In genomic region chr5:32506251-32506661, GRCh38 we compare ENCODE assay signal across 10 cellular contexts.
DNase-seq lines count a peak whose midpoint lies in the region; ATAC-seq, FAIRE-seq and TF ChIP-seq lines count a peak whose summit lies in the region.
"Had no signal": no experiment of that assay in that cellular context is flagged by ENCODE, and none has a peak within 500 bp of the region (broad histone marks: within the 10 kb centered on the region; RNA-seq: fewer than 3 reads in every experiment).

No MANE protein-coding gene starts in this region.

- H4K20me1 ChIP-seq in astrocyte (ENCODE audit: insufficient read depth, low read length) = no peaks in the 10 kb centered on the region
- no peaks in the 10 kb centered on the region for H4K20me1 ChIP-seq in keratinocyte (ENCODE audit: control insufficient read depth, extremely low read depth, insufficient read depth, low read length)

- H3K4me2 ChIP-seq in astrocyte (ENCODE audit: low read length) (peak overlapping the region; percentile 72), keratinocyte (ENCODE audit: control insufficient read depth, extremely low read depth, insufficient read depth, low read depth, low read length) (peak overlapping the region; percentile 56)

- H3K4me3 Mint-ChIP-seq in astrocyte (ENCODE audit: unreplicated experiment) (no peak overlapping the region), type B pancreatic cell (peak overlapping the region; percentile 26)
- H3K4me3 Mint-ChIP-seq in activated T-helper 17 cell treated with anti-CD3 and anti-CD28 coated beads, Interleukin-2, amount 50 U/mL, for 72 hours = no peak overlapping the region

- H3K27me3 ChIP-seq in astrocyte (ENCODE audit: insufficient read depth, low read length) = peaks cover 3% of the 10 kb centered on the region
- peaks cover 2% of the 10 kb centered on the region for H3K27me3 ChIP-seq in keratinocyte (ENCODE audit: control insufficient read depth, extremely low read depth, insufficient read depth, low read length)
- H3K27me3 ChIP-seq in left lung = peaks cover 0 to 38% of the 10 kb centered on the region in 2 donors
- no peaks in the 10 kb centered on the region for H3K27me3 ChIP-seq in ovary
- H3K27me3 ChIP-seq: SJSA1 had no signal

- H3K27me3 Mint-ChIP-seq in astrocyte (ENCODE audit: low read depth, unreplicated experiment) (peaks cover 17% of the 10 kb centered on the region), type B pancreatic cell (peaks cover 20% of the 10 kb centered on the region)
- peaks cover 5% of the 10 kb centered on the region for H3K27me3 Mint-ChIP-seq in activated T-helper 17 cell treated with anti-CD3 and anti-CD28 coated beads, Interleukin-2, amount 50 U/mL, for 72 hours

- TF ChIP-seq CTCF in astrocyte (IDR thresholded peaks at IDR 0.05; ENCODE audit: insufficient read depth, low read depth, low read length) (no peak), keratinocyte (optimal IDR thresholded peaks at IDR 0.05 in 1 of 3, IDR thresholded peaks at IDR 0.05 in 1 of 3, conservative IDR thresholded peaks at IDR 0.05 in 1 of 3; ENCODE audit: extremely low read depth in 1 of 3, insufficient read depth in 2 of 3, low read length in 3 of 3) (no peak), type B pancreatic cell (conservative IDR thresholded peaks at IDR 0.05) (no peak), left lung (IDR thresholded peaks at IDR 0.05) (no peak), ovary (IDR thresholded peaks at IDR 0.05) (no peak)

- H3K36me3 ChIP-seq in astrocyte (ENCODE audit: insufficient read depth, low read length) (no peaks in the 10 kb centered on the region), keratinocyte (ENCODE audit: control insufficient read depth in 2 of 2, extremely low read depth in 1 of 2, insufficient read depth in 2 of 2, low read length in 2 of 2) (no peaks in the 10 kb centered on the region), left lung (no peaks in the 10 kb centered on the region), ovary (no peaks in the 10 kb centered on the region)
- H3K36me3 ChIP-seq: SJSA1 had no signal

- TF ChIP-seq POLR2A in ovary (IDR thresholded peaks at IDR 0.05) = no peak

- 0 to 1% (median 0%) methylated on average over 2 of the region's 2 CpGs for WGBS in ovary, 3 donors

- H3K4me3 ChIP-seq in astrocyte (ENCODE audit: insufficient read depth, low read depth, low read length) (no peak overlapping the region), keratinocyte (ENCODE audit: control insufficient read depth in 2 of 3, extremely low read depth in 1 of 3, insufficient read depth in 2 of 3, low read depth in 1 of 3, low read length in 3 of 3) (no peak overlapping the region), left lung (no peak overlapping the region), ovary (no peak overlapping the region)
- H3K4me3 ChIP-seq: SJSA1 had no signal

- H3K9ac ChIP-seq in astrocyte (ENCODE audit: low read length) (no peak overlapping the region), keratinocyte (ENCODE audit: control insufficient read depth, extremely low read depth, insufficient read depth, low read length) (no peak overlapping the region)

- H3K9me3 Mint-ChIP-seq in astrocyte (ENCODE audit: unreplicated experiment) (no peaks in the 10 kb centered on the region), type B pancreatic cell (no peaks in the 10 kb centered on the region)
- no peaks in the 10 kb centered on the region for H3K9me3 Mint-ChIP-seq in activated T-helper 17 cell treated with anti-CD3 and anti-CD28 coated beads, Interleukin-2, amount 50 U/mL, for 72 hours

- DNase-seq in DMS153 (lab: John Stamatoyannopoulos, UW) (peak; percentile 56), DMS153 treated with DMSO at 0.1 percent for 48 hours (lab: John Stamatoyannopoulos, UW; ENCODE audit: unreplicated experiment) (no peak), astrocyte (ENCODE audit: low read depth) (no peak), keratinocyte (ENCODE audit: low read depth, low spot score) (no peak), type B pancreatic cell (ENCODE audit: extremely low spot score, unreplicated experiment) (no peak), left lung (no peak), ovary (no peak)
- DNase-seq: naive thymus-derived CD4-positive, alpha-beta T cell had no signal

- H3K27ac ChIP-seq in astrocyte (ENCODE audit: low read depth, low read length) (no peak overlapping the region), keratinocyte (ENCODE audit: control insufficient read depth, insufficient read depth, low read length) (peak overlapping the region; percentile 61), left lung (peak overlapping the region in 1 of 2 donors; percentile 17), ovary (no peak overlapping the region)
- H3K27ac ChIP-seq: SJSA1 had no signal

- H3K9me1 ChIP-seq in keratinocyte (ENCODE audit: control insufficient read depth, extremely low read depth, insufficient read depth, low read length) = no peaks in the 10 kb centered on the region

- H3K79me2 ChIP-seq in astrocyte (ENCODE audit: insufficient read depth, low read length) = no peaks in the 10 kb centered on the region
- H3K79me2 ChIP-seq in keratinocyte (ENCODE audit: control insufficient read depth, insufficient read depth, low read length) = no peaks in the 10 kb centered on the region

- no peak overlapping the region for H3K27ac Mint-ChIP-seq in astrocyte (ENCODE audit: unreplicated experiment)
- H3K27ac Mint-ChIP-seq in type B pancreatic cell = peak overlapping the region; percentile 27
- no peak overlapping the region for H3K27ac Mint-ChIP-seq in activated T-helper 17 cell treated with anti-CD3 and anti-CD28 coated beads, Interleukin-2, amount 50 U/mL, for 72 hours

- no peak overlapping the region for H2AFZ ChIP-seq in astrocyte (ENCODE audit: low read depth, low read length)
- H2AFZ ChIP-seq in keratinocyte (ENCODE audit: control insufficient read depth, low read length) = no peak overlapping the region

- FAIRE-seq in astrocyte (lab: Jason Lieb, UNC) = no peak
- peak; percentile 43 for FAIRE-seq in keratinocyte (lab: Jason Lieb, UNC)

- intact Hi-C loops in left lung (cut with DNase I) = no loop called here
- intact Hi-C loops in ovary (cut with DNase I) = loop anchor here in 1 of 4 donors (5.0 kb wide), 1 partner anchor 76 kb away; no protein-coding TSS in a partner anchor

- peaks cover 12% of the 10 kb centered on the region for H3K4me1 Mint-ChIP-seq in astrocyte (ENCODE audit: low read depth, unreplicated experiment)
- peaks cover 39% of the 10 kb centered on the region for H3K4me1 Mint-ChIP-seq in type B pancreatic cell (ENCODE audit: unreplicated experiment)
- peaks cover 8% of the 10 kb centered on the region for H3K4me1 Mint-ChIP-seq in activated T-helper 17 cell treated with anti-CD3 and anti-CD28 coated beads, Interleukin-2, amount 50 U/mL, for 72 hours

- H3K36me3 Mint-ChIP-seq in astrocyte (ENCODE audit: low read depth, unreplicated experiment) (no peaks in the 10 kb centered on the region), type B pancreatic cell (no peaks in the 10 kb centered on the region)
- no peaks in the 10 kb centered on the region for H3K36me3 Mint-ChIP-seq in activated T-helper 17 cell treated with anti-CD3 and anti-CD28 coated beads, Interleukin-2, amount 50 U/mL, for 72 hours (ENCODE audit: low read depth)
- H3K36me3 Mint-ChIP-seq: naive thymus-derived CD4-positive, alpha-beta T cell had no signal

- H3K9me3 ChIP-seq in astrocyte (ENCODE audit: insufficient read depth, low read depth, low read length) = no peaks in the 10 kb centered on the region
- no peaks in the 10 kb centered on the region for H3K9me3 ChIP-seq in keratinocyte (ENCODE audit: control insufficient read depth, low read depth, low read length)
- H3K9me3 ChIP-seq in left lung = no peaks in the 10 kb centered on the region
- H3K9me3 ChIP-seq in ovary = no peaks in the 10 kb centered on the region
- H3K9me3 ChIP-seq: SJSA1 had no signal

- dilution Hi-C loops in keratinocyte (cut with MboI; ENCODE audit: extremely low pct_ligation_motif_present, low sequenced_read_pairs) = no loop called here

- ATAC-seq in left lung = no peak
- no peak for ATAC-seq in activated T-helper 17 cell treated with anti-CD3 and anti-CD28 coated beads, Interleukin-2, amount 50 U/mL, for 72 hours (replicated peaks)

- no peak for TF ChIP-seq EP300 in ovary (IDR thresholded peaks at IDR 0.05)

- H3K4me1 ChIP-seq in astrocyte (ENCODE audit: insufficient read depth, low read length) (peaks cover 44% of the 10 kb centered on the region), keratinocyte (ENCODE audit: control insufficient read depth, extremely low read depth, insufficient read depth, low read length) (peaks cover 41% of the 10 kb centered on the region), left lung (peaks cover 0 to 16% of the 10 kb centered on the region in 2 donors), ovary (ENCODE audit: insufficient read depth) (peaks cover 12% of the 10 kb centered on the region)
